15 cellular contexts compared by ENCODE assay signal in the genomic region with DNA sequence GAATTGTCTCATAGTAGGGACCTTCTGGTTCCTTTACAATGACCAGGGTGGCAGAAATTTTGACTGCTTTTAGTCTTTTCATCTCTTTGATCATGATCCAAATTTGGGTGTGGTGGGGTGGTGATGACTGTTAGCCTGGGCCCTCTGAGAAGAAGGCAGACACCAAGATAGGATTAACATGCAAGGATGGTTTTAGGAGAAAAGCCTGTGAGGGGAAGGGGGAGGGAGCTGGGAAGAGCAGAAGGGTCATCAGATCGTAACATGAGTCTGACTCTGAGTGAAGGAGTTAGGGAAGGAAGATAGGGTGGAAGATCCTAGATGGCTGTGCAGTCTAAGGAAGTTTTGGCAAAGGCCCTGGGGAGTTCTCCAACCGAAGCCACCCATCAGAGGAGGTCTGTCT. TPM values are rescaled to one million over a fixed set of nuclear protein-coding genes. Genes with fewer than 3 reads are reported as not detected.
A peak's percentile ranks its signal among the peaks of the same experiment; 100 is the strongest.
DNase-seq lines count a peak whose midpoint lies in the region; ATAC-seq, FAIRE-seq and TF ChIP-seq lines count a peak whose summit lies in the region.
"Had no signal": no experiment of that assay in that cellular context is flagged by ENCODE, and none has a peak within 500 bp of the region (broad histone marks: within the 10 kb centered on the region; RNA-seq: fewer than 3 reads in every experiment).

No MANE protein-coding gene starts in this region.

- WGBS in pancreas, 2 donors, result 85 to 88% methylated on average over 2 of the region's 2 CpGs

- H3K4me3 ChIP-seq in GM23338, result no peak overlapping the region
- H3K4me3 ChIP-seq in WERI-Rb-1 (ENCODE audit: low read depth, low read length), result no peak overlapping the region
- H3K4me3 ChIP-seq in pancreas, result no peak overlapping the region
- H3K4me3 ChIP-seq: BLaER1 treated with 17β-estradiol and CSF1 and Interleukin-3, amounts not matched to agents 10 nM and 100 nM; HAP-1 had no signal

- no peaks in the 10 kb centered on the region for H3K9me3 ChIP-seq in WERI-Rb-1 (ENCODE audit: severe bottlenecking)
- no peaks in the 10 kb centered on the region for H3K9me3 ChIP-seq in pancreas
- H3K9me3 ChIP-seq: HAP-1 had no signal

- intact Hi-C loops in pancreas (cut with DNase I), result no loop called here

- DNase-seq in GM23338 (ENCODE audit: low spot score) (no peak), WERI-Rb-1 (peak; percentile 68), nephron progenitor cell (no peak), pancreas (no peak), SIG-M5 (lab: John Stamatoyannopoulos, UW) (no peak), Kasumi-1 (lab: John Stamatoyannopoulos, UW) (no peak)
- DNase-seq in stimulated activated effector memory CD8-positive, alpha-beta T cell treated with anti-CD3 and anti-CD28 coated beads, Interleukin-12 subunit alpha, Interleukin-12 subunit beta, amount 100 ng/mL, for 72 hours (ENCODE audit: low spot score in 2 of 2), result no peak
- DNase-seq: CD8-positive, alpha-beta memory T cell; COR-L47; GOT3 had no signal

- H3K4me2 ChIP-seq in GM23338, result no peak overlapping the region
- H3K4me2 ChIP-seq: BLaER1 treated with 17β-estradiol and CSF1 and Interleukin-3, amounts not matched to agents 10 nM and 100 nM had no signal

- no peaks in the 10 kb centered on the region for H4K20me1 ChIP-seq in GM23338 (replicated peaks; ENCODE audit: insufficient read depth)
- H4K20me1 ChIP-seq: BLaER1 treated with 17β-estradiol and CSF1 and Interleukin-3, amounts not matched to agents 10 nM and 100 nM had no signal

- H3K27me3 ChIP-seq in GM23338 (ENCODE audit: insufficient read depth), result no peaks in the 10 kb centered on the region
- no peaks in the 10 kb centered on the region for H3K27me3 ChIP-seq in WERI-Rb-1 (ENCODE audit: insufficient read depth, low read depth, severe bottlenecking)
- H3K27me3 ChIP-seq in pancreas, result no peaks in the 10 kb centered on the region
- H3K27me3 ChIP-seq: BLaER1 treated with 17β-estradiol and CSF1 and Interleukin-3, amounts not matched to agents 10 nM and 100 nM had no signal

- H2AFZ ChIP-seq in GM23338, result peak overlapping the region; percentile 67; the same call in 1 of the 2 replicates

- H3K4me1 Mint-ChIP-seq in GM23338 (no peaks in the 10 kb centered on the region), nephron progenitor cell (peaks cover 12% of the 10 kb centered on the region)
- H3K4me1 Mint-ChIP-seq in stimulated activated effector memory CD8-positive, alpha-beta T cell treated with anti-CD3 and anti-CD28 coated beads, Interleukin-12 subunit alpha, Interleukin-12 subunit beta, amount 100 ng/mL, for 72 hours, result no peaks in the 10 kb centered on the region
- H3K4me1 Mint-ChIP-seq: B cell; CD8-positive, alpha-beta memory T cell had no signal

- H3K9me2 ChIP-seq in GM23338 (ENCODE audit: insufficient read depth), result no peaks in the 10 kb centered on the region

- ATAC-seq in GM23338 (no peak), pancreas (no peak)
- ATAC-seq in stimulated activated effector memory CD8-positive, alpha-beta T cell treated with anti-CD3 and anti-CD28 coated beads, Interleukin-12 subunit alpha, Interleukin-12 subunit beta, amount 100 ng/mL, for 72 hours, result no peak

- no peaks in the 10 kb centered on the region for H3K9me3 Mint-ChIP-seq in GM23338
- H3K9me3 Mint-ChIP-seq in nephron progenitor cell, result no peaks in the 10 kb centered on the region
- no peaks in the 10 kb centered on the region for H3K9me3 Mint-ChIP-seq in stimulated activated effector memory CD8-positive, alpha-beta T cell treated with anti-CD3 and anti-CD28 coated beads, Interleukin-12 subunit alpha, Interleukin-12 subunit beta, amount 100 ng/mL, for 72 hours

- H3K79me2 ChIP-seq in GM23338 (replicated peaks; ENCODE audit: insufficient read depth), result no peaks in the 10 kb centered on the region

- H3K36me3 Mint-ChIP-seq in GM23338 (ENCODE audit: low read depth) (no peaks in the 10 kb centered on the region), nephron progenitor cell (ENCODE audit: low read depth) (no peaks in the 10 kb centered on the region)
- no peaks in the 10 kb centered on the region for H3K36me3 Mint-ChIP-seq in stimulated activated effector memory CD8-positive, alpha-beta T cell treated with anti-CD3 and anti-CD28 coated beads, Interleukin-12 subunit alpha, Interleukin-12 subunit beta, amount 100 ng/mL, for 72 hours
- H3K36me3 Mint-ChIP-seq: CD8-positive, alpha-beta memory T cell had no signal

- H3K27me3 Mint-ChIP-seq in GM23338 (ENCODE audit: insufficient read depth, low read depth, poor library complexity), result peaks cover 3% of the 10 kb centered on the region
- peaks cover 3% of the 10 kb centered on the region for H3K27me3 Mint-ChIP-seq in nephron progenitor cell (ENCODE audit: low read depth, poor library complexity)

- H3K4me1 ChIP-seq in GM23338 (ENCODE audit: insufficient read depth) (no peaks in the 10 kb centered on the region), pancreas (no peaks in the 10 kb centered on the region)
- H3K4me1 ChIP-seq: BLaER1 treated with 17β-estradiol and CSF1 and Interleukin-3, amounts not matched to agents 10 nM and 100 nM; HAP-1 had no signal

- no peak overlapping the region for H3K4me3 Mint-ChIP-seq in GM23338
- no peak overlapping the region for H3K4me3 Mint-ChIP-seq in nephron progenitor cell
- no peak overlapping the region for H3K4me3 Mint-ChIP-seq in stimulated activated effector memory CD8-positive, alpha-beta T cell treated with anti-CD3 and anti-CD28 coated beads, Interleukin-12 subunit alpha, Interleukin-12 subunit beta, amount 100 ng/mL, for 72 hours
- H3K4me3 Mint-ChIP-seq: B cell; CD8-positive, alpha-beta memory T cell had no signal

- H3F3A ChIP-seq in GM23338 (replicated peaks; ENCODE audit: low read depth), result no peaks in the 10 kb centered on the region

- no peak overlapping the region for H3K27ac Mint-ChIP-seq in GM23338
- peak overlapping the region; percentile 34 for H3K27ac Mint-ChIP-seq in nephron progenitor cell
- H3K27ac Mint-ChIP-seq in stimulated activated effector memory CD8-positive, alpha-beta T cell treated with anti-CD3 and anti-CD28 coated beads, Interleukin-12 subunit alpha, Interleukin-12 subunit beta, amount 100 ng/mL, for 72 hours, result peak overlapping the region; percentile 67
- H3K27ac Mint-ChIP-seq: B cell had no signal

- no peak overlapping the region for H3K27ac ChIP-seq in GM23338 (ENCODE audit: low read depth)
- no peak overlapping the region for H3K27ac ChIP-seq in WERI-Rb-1
- no peak overlapping the region for H3K27ac ChIP-seq in pancreas
- H3K27ac ChIP-seq: BLaER1 treated with 17β-estradiol and CSF1 and Interleukin-3, amounts not matched to agents 10 nM and 100 nM had no signal

- TF ChIP-seq CTCF in GM23338 (conservative IDR thresholded peaks at IDR 0.05; ENCODE audit: low read depth in 2 of 2), result no peak
- TF ChIP-seq CTCF in WERI-Rb-1 (IDR thresholded peaks at IDR 0.05; ENCODE audit: low read depth, low read length), result no peak
- no peak for TF ChIP-seq CTCF in nephron progenitor cell (IDR thresholded peaks at IDR 0.05)
- TF ChIP-seq CTCF in pancreas (IDR thresholded peaks at IDR 0.05), result no peak

- FAIRE-seq in pancreas (lab: Jason Lieb, UNC), result no peak
- FAIRE-seq: G401.6, GM12891 had no signal

- H3K36me3 ChIP-seq in GM23338 (ENCODE audit: insufficient read depth) (no peaks in the 10 kb centered on the region), WERI-Rb-1 (no peaks in the 10 kb centered on the region), pancreas (no peaks in the 10 kb centered on the region)
- H3K36me3 ChIP-seq: BLaER1 treated with 17β-estradiol and CSF1 and Interleukin-3, amounts not matched to agents 10 nM and 100 nM; HAP-1 had no signal

TF ChIP-seq in GM23338, 12 proteins besides CTCF, POLR2A, EP300 and RAD21:
- no peak for TF ChIP-seq STAT1 (IDR thresholded peaks at IDR 0.05; ENCODE audit: unreplicated experiment)
TF ChIP-seq in GM23338: peak in this region for 0.

RNA-seq across cellular contexts. Expression of a gene that starts 28.5 kb away (rescaled TPM):
- 21.3 and 39.1 TPM in 2 replicates for total RNA-seq in GM23338 (2014; rRNA removed; shearing (Covaris generic))
- polyA plus RNA-seq in GM23338 (2016; fragmentation: Nextera tagmentation; extraction: Ambion mirVana), result 8.2 and 9.1 TPM in 2 replicates
- total RNA-seq in pancreas, result 10 to 100 TPM in 1 of 6 donors, 1 to 10 TPM in 5; 3.5 to 10.3 (median 5.0) TPM
- polyA plus RNA-seq in pancreas, result 1 to 10 TPM; 2.7 to 4.7 TPM

RNA-seq across cellular contexts. Expression of a gene that starts 40.5 kb away (rescaled TPM):
- total RNA-seq in GM23338 (2014; rRNA removed; shearing (Covaris generic)), result 15.3 and 15.7 TPM in 2 replicates
- polyA plus RNA-seq in GM23338 (2016; fragmentation: Nextera tagmentation; extraction: Ambion mirVana), result 12.9 and 14.7 TPM in 2 replicates
- 10 to 100 TPM in 4 of 6 donors, 1 to 10 TPM in 2; 9.0 to 12.8 (median 10.2) TPM for total RNA-seq in pancreas
- 10 to 100 TPM; 19.9 to 24.6 TPM for polyA plus RNA-seq in pancreas
